ENCODE assay signal across 28 cellular contexts in the genomic region with DNA sequence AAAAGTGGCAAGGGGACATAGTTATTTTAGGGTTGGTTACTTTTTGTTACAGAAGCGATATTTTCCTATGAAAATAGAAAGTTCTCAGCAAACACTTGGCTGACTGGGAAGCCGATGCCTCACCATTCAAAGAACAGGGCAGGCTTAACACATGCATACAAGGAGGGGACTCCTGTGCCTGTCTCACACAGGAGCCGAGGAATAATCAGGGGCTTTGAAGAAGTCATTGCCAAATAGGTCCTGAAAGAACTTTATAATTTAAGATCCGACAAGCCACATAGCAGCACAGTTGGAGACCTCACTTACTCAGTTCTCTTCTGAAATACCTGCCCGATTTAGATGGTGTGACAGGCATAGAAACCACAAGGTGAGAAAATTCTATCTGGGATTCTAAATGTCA.
"Had no signal": no experiment of that assay in that cellular context is flagged by ENCODE, and none has a peak within 500 bp of the region (broad histone marks: within the 10 kb centered on the region; RNA-seq: fewer than 3 reads in every experiment).

No MANE protein-coding gene starts in this region.

- H3K27ac ChIP-seq: stomach, suprapubic skin, testis, thoracic aorta, thyroid gland, tibial artery, tibial nerve, transverse colon, upper lobe of left lung, upper lobe of right lung, uterus, vagina had no signal

- H3K36me3 ChIP-seq: stomach, suprapubic skin, thoracic aorta, thyroid gland, tibial artery, tibial nerve, transverse colon, upper lobe of left lung, upper lobe of right lung, uterus, vagina had no signal

- H3K9me3 Mint-ChIP-seq: stimulated activated effector memory CD8-positive, alpha-beta T cell treated with anti-CD3 and anti-CD28 coated beads, Interleukin-12 subunit alpha, Interleukin-12 subunit beta, amount 100 ng/mL, for 72 hours; stimulated activated naive B cell treated with anti-CD40 and anti-IgM and Interleukin-4, amounts not matched to agents 10 μg/mL and 1 μg/mL and 100 μg/mL, for 72 hours; stimulated activated naive CD8-positive, alpha-beta T cell treated with anti-CD3 and anti-CD28 coated beads, Interleukin-15, amount 100 ng/mL, for 72 hours; stimulated activated naive CD8-positive, alpha-beta T cell treated with anti-CD3 and anti-CD28 coated beads, Interleukin-15, Interleukin-2, amounts not matched to agents 100 ng/mL and 50 ng/mL, for 24 hours; type B pancreatic cell had no signal

- H3K4me3 Mint-ChIP-seq: stimulated activated effector memory CD8-positive, alpha-beta T cell treated with anti-CD3 and anti-CD28 coated beads, Interleukin-12 subunit alpha, Interleukin-12 subunit beta, amount 100 ng/mL, for 72 hours; stimulated activated memory B cell treated with anti-CD40 and anti-IgM and Interleukin-4, amounts not matched to agents 10 μg/mL and 1 μg/mL and 100 μg/mL, for 72 hours; stimulated activated naive B cell treated with anti-CD40 and anti-IgM and Interleukin-4, amounts not matched to agents 10 μg/mL and 1 μg/mL and 100 μg/mL, for 72 hours; stimulated activated naive CD8-positive, alpha-beta T cell treated with anti-CD3 and anti-CD28 coated beads, Interleukin-15, amount 100 ng/mL, for 72 hours; stimulated activated naive CD8-positive, alpha-beta T cell treated with anti-CD3 and anti-CD28 coated beads, Interleukin-15, Interleukin-2, amounts not matched to agents 100 ng/mL and 50 ng/mL, for 24 hours; type B pancreatic cell had no signal

- H3K27ac Mint-ChIP-seq: stimulated activated effector memory CD8-positive, alpha-beta T cell treated with anti-CD3 and anti-CD28 coated beads, Interleukin-12 subunit alpha, Interleukin-12 subunit beta, amount 100 ng/mL, for 72 hours; stimulated activated memory B cell treated with anti-CD40 and anti-IgM and Interleukin-4, amounts not matched to agents 10 μg/mL and 1 μg/mL and 100 μg/mL, for 72 hours; stimulated activated naive B cell treated with anti-CD40 and anti-IgM and Interleukin-4, amounts not matched to agents 10 μg/mL and 1 μg/mL and 100 μg/mL, for 72 hours; stimulated activated naive CD8-positive, alpha-beta T cell treated with anti-CD3 and anti-CD28 coated beads, Interleukin-15, amount 100 ng/mL, for 72 hours; stimulated activated naive CD8-positive, alpha-beta T cell treated with anti-CD3 and anti-CD28 coated beads, Interleukin-15, Interleukin-2, amounts not matched to agents 100 ng/mL and 50 ng/mL, for 24 hours; type B pancreatic cell had no signal

- DNase-seq: stimulated activated CD4-positive, alpha-beta T cell treated with anti-CD3 and anti-CD28 coated beads, Interleukin-2, amount 100 ng/mL, for 48 hours; stimulated activated CD4-positive, alpha-beta T cell treated with anti-CD3 and anti-CD28 coated beads, Interleukin-4, amount 100 ng/mL, for 1 hour; stimulated activated CD4-positive, alpha-beta T cell treated with anti-CD3 and anti-CD28 coated beads, Interleukin-4, amount 100 ng/mL, for 24 hours; stimulated activated CD4-positive, alpha-beta T cell treated with anti-CD3 and anti-CD28 coated beads, Interleukin-4, amount 100 ng/mL, for 4 hours; stimulated activated CD8-positive, alpha-beta memory T cell treated with anti-CD3 and anti-CD28 coated beads, Interleukin-4, amount 100 ng/mL, for 48 hours; stimulated activated naive B cell treated with anti-CD40 and anti-IgM and Interleukin-4, amounts not matched to agents 10 μg/mL and 1 μg/mL and 100 μg/mL, for 72 hours; stimulated activated naive CD4-positive, alpha-beta T cell; stimulated activated naive CD4-positive, alpha-beta T cell treated with Interleukin-2 at 50 U/mL for 16 hours; stimulated activated naive CD8-positive, alpha-beta T cell treated with anti-CD3 and anti-CD28 coated beads, Interleukin-15, amount 100 ng/mL, for 72 hours; stimulated activated naive CD8-positive, alpha-beta T cell treated with anti-CD3 and anti-CD28 coated beads, Interleukin-15, Interleukin-2, amounts not matched to agents 100 U/mL and 50 U/mL, for 24 hours; stomach; substantia nigra; testis; thyroid gland; tibial artery; transverse colon; trophoblast cell; upper lobe of left lung; upper lobe of right lung; uterus had no signal

- H3K4me3 ChIP-seq: stomach, suprapubic skin, testis, thoracic aorta, thyroid gland, tibial artery, tibial nerve, transverse colon, upper lobe of left lung, upper lobe of right lung, uterus, vagina had no signal

- H3K9me3 ChIP-seq: stomach, suprapubic skin, testis, thoracic aorta, thyroid gland, tibial artery, tibial nerve, transverse colon, upper lobe of left lung, upper lobe of right lung, uterus, vagina had no signal

- H3K4me1 Mint-ChIP-seq: stimulated activated effector memory CD8-positive, alpha-beta T cell treated with anti-CD3 and anti-CD28 coated beads, Interleukin-12 subunit alpha, Interleukin-12 subunit beta, amount 100 ng/mL, for 72 hours; stimulated activated naive CD8-positive, alpha-beta T cell treated with anti-CD3 and anti-CD28 coated beads, Interleukin-15, amount 100 ng/mL, for 72 hours had no signal

- H3K4me1 ChIP-seq: stomach, suprapubic skin, testis, thyroid gland, tibial artery, tibial nerve, transverse colon, upper lobe of left lung, upper lobe of right lung, uterus, vagina had no signal

- H3K27me3 ChIP-seq: stomach, suprapubic skin, testis, thyroid gland, tibial artery, tibial nerve, transverse colon, upper lobe of left lung, upper lobe of right lung, uterus, vagina had no signal

- H3K36me3 Mint-ChIP-seq: stimulated activated effector memory CD8-positive, alpha-beta T cell treated with anti-CD3 and anti-CD28 coated beads, Interleukin-12 subunit alpha, Interleukin-12 subunit beta, amount 100 ng/mL, for 72 hours; stimulated activated memory B cell treated with anti-CD40 and anti-IgM and Interleukin-4, amounts not matched to agents 10 μg/mL and 1 μg/mL and 100 μg/mL, for 72 hours; stimulated activated naive B cell treated with anti-CD40 and anti-IgM and Interleukin-4, amounts not matched to agents 10 μg/mL and 1 μg/mL and 100 μg/mL, for 72 hours; type B pancreatic cell had no signal

- H3K27me3 Mint-ChIP-seq: stimulated activated memory B cell treated with anti-CD40 and anti-IgM and Interleukin-4, amounts not matched to agents 10 μg/mL and 1 μg/mL and 100 μg/mL, for 72 hours; stimulated activated naive B cell treated with anti-CD40 and anti-IgM and Interleukin-4, amounts not matched to agents 10 μg/mL and 1 μg/mL and 100 μg/mL, for 72 hours; stimulated activated naive CD8-positive, alpha-beta T cell treated with anti-CD3 and anti-CD28 coated beads, Interleukin-15, amount 100 ng/mL, for 72 hours; stimulated activated naive CD8-positive, alpha-beta T cell treated with anti-CD3 and anti-CD28 coated beads, Interleukin-15, Interleukin-2, amounts not matched to agents 100 ng/mL and 50 ng/mL, for 24 hours had no signal
